Comparison of ENCODE assay signal across 1 cellular context in genomic region chr1:115874929-115875328, GRCh38.
TF ChIP-seq lines count a peak whose summit lies in the region.

No MANE protein-coding gene starts in this region.

TF ChIP-seq in IMR-90, 13 proteins besides CTCF, POLR2A, EP300 and RAD21 (continued from another document):
- TF ChIP-seq, protein P1, sequence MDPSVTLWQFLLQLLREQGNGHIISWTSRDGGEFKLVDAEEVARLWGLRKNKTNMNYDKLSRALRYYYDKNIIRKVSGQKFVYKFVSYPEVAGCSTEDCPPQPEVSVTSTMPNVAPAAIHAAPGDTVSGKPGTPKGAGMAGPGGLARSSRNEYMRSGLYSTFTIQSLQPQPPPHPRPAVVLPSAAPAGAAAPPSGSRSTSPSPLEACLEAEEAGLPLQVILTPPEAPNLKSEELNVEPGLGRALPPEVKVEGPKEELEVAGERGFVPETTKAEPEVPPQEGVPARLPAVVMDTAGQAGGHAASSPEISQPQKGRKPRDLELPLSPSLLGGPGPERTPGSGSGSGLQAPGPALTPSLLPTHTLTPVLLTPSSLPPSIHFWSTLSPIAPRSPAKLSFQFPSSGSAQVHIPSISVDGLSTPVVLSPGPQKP (IDR thresholded peaks at IDR 0.05; ENCODE audit: borderline replicate concordance, low read depth, low read length): no peak
- no peak for TF ChIP-seq RCOR1 (IDR thresholded peaks at IDR 0.05; ENCODE audit: insufficient replicate concordance, low read length)
- no peak for TF ChIP-seq CHD1 (IDR thresholded peaks at IDR 0.05; ENCODE audit: low read depth, low read length)
- TF ChIP-seq MXI1 (IDR thresholded peaks at IDR 0.05; ENCODE audit: borderline replicate concordance, low read depth, low read length): no peak
- no peak for TF ChIP-seq SMC3 (IDR thresholded peaks at IDR 0.05; ENCODE audit: low read depth, low read length)
- no peak for TF ChIP-seq FOS (IDR thresholded peaks at IDR 0.05; ENCODE audit: low read depth, low read length)
